9 cellular contexts compared by ENCODE assay signal in genomic region chr18:35973650-35974049, GRCh38.
DNase-seq lines count a peak whose midpoint lies in the region; ATAC-seq, FAIRE-seq and TF ChIP-seq lines count a peak whose summit lies in the region.
"Had no signal": no experiment of that assay in that cellular context is flagged by ENCODE, and none has a peak within 500 bp of the region (broad histone marks: within the 10 kb centered on the region; RNA-seq: fewer than 3 reads in every experiment).

No MANE protein-coding gene starts in this region.

- H3K9ac ChIP-seq in rectal smooth muscle tissue (ENCODE audit: low read length), result no peak overlapping the region

- FAIRE-seq in GM19239 (lab: Jason Lieb, UNC), result no peak
- FAIRE-seq: small intestine had no signal

- TF ChIP-seq CTCF in GM12864 (IDR thresholded peaks at IDR 0.05; ENCODE audit: low read depth, low read length, missing control alignments) (no peak), Peyer's patch (IDR thresholded peaks at IDR 0.05) (no peak), epithelial cell of esophagus (IDR thresholded peaks at IDR 0.05; ENCODE audit: insufficient read depth, low read depth, low read length, missing control alignments) (no peak)

- H3K36me3 ChIP-seq in Peyer's patch, result peaks cover 0 to 34% (median 0%) of the 10 kb centered on the region in 3 donors
- H3K36me3 ChIP-seq in rectal smooth muscle tissue (ENCODE audit: control insufficient read depth, insufficient read depth, low read length), result peaks cover 17% of the 10 kb centered on the region

- H3K27me3 ChIP-seq in Peyer's patch, result no peaks in the 10 kb centered on the region
- H3K27me3 ChIP-seq in rectal smooth muscle tissue (ENCODE audit: control insufficient read depth, insufficient read depth, low read length), result no peaks in the 10 kb centered on the region

- H3K4me3 ChIP-seq in GM12864 (ENCODE audit: low read depth, low read length), result peak overlapping the region; percentile 80
- H3K4me3 ChIP-seq in Peyer's patch, result peak overlapping the region in 3 of 4 donors; percentile 71 to 82 (median 76)
- peak overlapping the region; percentile 91 for H3K4me3 ChIP-seq in epithelial cell of esophagus (ENCODE audit: low read length)
- H3K4me3 ChIP-seq in rectal smooth muscle tissue (ENCODE audit: low read length), result peak overlapping the region; percentile 77

- H3K27ac ChIP-seq in Peyer's patch, result no peak overlapping the region
- H3K27ac ChIP-seq in rectal smooth muscle tissue (ENCODE audit: low read depth, low read length), result no peak overlapping the region

- ATAC-seq in HG03280 (IDR thresholded peaks at IDR 0.05; ENCODE audit: unreplicated experiment), result no peak
- ATAC-seq in GM21447 (IDR thresholded peaks at IDR 0.05; ENCODE audit: unreplicated experiment), result no peak

- no peaks in the 10 kb centered on the region for H3K9me3 ChIP-seq in Peyer's patch

- peaks cover 0 to 14% (median 9%) of the 10 kb centered on the region in 4 donors for H3K4me1 ChIP-seq in Peyer's patch
- peaks cover 9% of the 10 kb centered on the region for H3K4me1 ChIP-seq in rectal smooth muscle tissue (ENCODE audit: control insufficient read depth, insufficient read depth, low read length)

- no peak for TF ChIP-seq POLR2A in Peyer's patch (IDR thresholded peaks at IDR 0.05)

- no peak for DNase-seq in GM12864 (ENCODE audit: low read depth)
- DNase-seq in Peyer's patch, result no peak
- DNase-seq in epithelial cell of esophagus (ENCODE audit: low read depth), result peak; percentile 10
- DNase-seq in GM19239 (ENCODE audit: insufficient read length, low spot score), result no peak
- DNase-seq in HuH-7.5 (ENCODE audit: low spot score), result no peak
- DNase-seq: small intestine had no signal
